Comparison of ENCODE assay signal across 30 cellular contexts in the genomic region with DNA sequence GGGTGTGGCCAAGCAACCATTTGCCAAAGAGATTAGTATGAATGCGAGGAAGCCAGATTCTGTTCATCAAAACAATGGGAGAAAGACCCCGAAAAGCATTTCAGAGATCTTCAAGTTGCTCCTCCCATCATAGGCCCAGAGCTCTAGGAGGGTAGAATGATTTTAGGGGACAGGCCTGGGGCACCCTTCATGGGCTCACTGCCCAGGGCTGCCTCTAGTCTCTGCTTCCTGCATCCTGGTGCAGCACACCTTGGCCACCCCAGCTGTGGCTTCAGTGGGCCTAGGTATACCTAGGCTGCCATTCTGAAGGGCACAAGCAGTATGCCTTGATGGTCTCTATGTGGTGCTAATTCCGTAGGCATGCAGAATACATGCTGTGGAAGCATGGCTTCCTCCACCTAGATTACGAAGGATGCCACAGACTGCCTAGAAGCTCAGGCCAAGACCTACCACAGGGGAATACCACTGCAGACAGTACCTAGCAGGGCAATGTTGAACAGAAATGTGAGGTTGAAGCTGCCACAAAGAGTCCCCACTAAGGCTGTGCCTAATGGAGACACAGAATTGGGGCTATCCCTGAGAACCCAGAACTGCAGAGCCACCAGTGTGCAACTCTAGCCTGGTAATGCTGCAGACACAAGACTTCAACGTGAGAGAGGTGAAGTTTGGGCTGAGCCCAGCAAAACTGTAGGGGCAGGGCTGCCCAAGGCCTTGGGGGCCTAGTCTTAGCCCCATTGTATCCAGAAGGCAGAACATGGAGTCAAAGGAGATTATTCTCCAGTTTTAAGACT.
DNase-seq lines count a peak whose midpoint lies in the region; ATAC-seq, FAIRE-seq and TF ChIP-seq lines count a peak whose summit lies in the region.
"Had no signal": no experiment of that assay in that cellular context is flagged by ENCODE, and none has a peak within 500 bp of the region (broad histone marks: within the 10 kb centered on the region; RNA-seq: fewer than 3 reads in every experiment).

No MANE protein-coding gene starts in this region.

- WGBS in H1 (ENCODE audit: extremely low coverage in 1 of 2, insufficient coverage in 1 of 2, insufficient read length in 1 of 2, insufficient replicate concordance in 2 of 2, low coverage in 1 of 2, low lambda C conversion rate in 2 of 2, missing lambda C conversion rate in 1 of 2), 2 experiments: 95% methylated on average over 5 of the region's 5 CpGs; no CpG with 5 or more reads in 1 of the 2 experiments

- H2BK12ac ChIP-seq in H1 (ENCODE audit: low read depth, low read length): peak overlapping the region; percentile 42; the same call in 1 of the 2 replicates

- H3K27ac ChIP-seq in CD4-positive, CD25-positive, alpha-beta regulatory T cell (ENCODE audit: insufficient read depth, low read length, poor library complexity, severe bottlenecking): no peak overlapping the region
- H3K27ac ChIP-seq in HEK293 (ENCODE audit: extremely low read depth, low read depth, low read length) (no peak overlapping the region), H1 (ENCODE audit: low read depth, low read length) (no peak overlapping the region)
- H3K27ac ChIP-seq: dorsolateral prefrontal cortex, ovary, Peyer's patch, testis, uterus, VCaP had no signal

- H3K56ac ChIP-seq in H1 (replicated peaks; ENCODE audit: insufficient read length, low read depth, low read length): no peak overlapping the region

- no peak overlapping the region for H2BK15ac ChIP-seq in H1 (ENCODE audit: low read length)

- no peak overlapping the region for H3K14ac ChIP-seq in H1 (ENCODE audit: insufficient read length)

- TF ChIP-seq RAD21 in H1 (IDR thresholded peaks at IDR 0.05 in 1 of 2, conservative IDR thresholded peaks at IDR 0.05 in 1 of 2; ENCODE audit: low read depth in 2 of 2, low read length in 2 of 2): no peak

- H3K79me1 ChIP-seq in H1 (ENCODE audit: low read depth, low read length): no peaks in the 10 kb centered on the region

- ATAC-seq in CD4-positive, CD25-positive, alpha-beta regulatory T cell (ENCODE audit: low read depth in 2 of 2): no peak
- ATAC-seq in stimulated activated memory B cell treated with anti-CD40 and anti-IgM and Interleukin-4, amounts not matched to agents 10 μg/mL and 1 μg/mL and 100 μg/mL, for 72 hours: no peak
- no peak for ATAC-seq in HG03457 (IDR thresholded peaks at IDR 0.05; ENCODE audit: unreplicated experiment)
- ATAC-seq: activated CD4-positive, alpha-beta T cell treated with anti-CD3 and anti-CD28 coated beads for 36 hours; activated CD8-positive, alpha-beta T cell treated with anti-CD3 and anti-CD28 coated beads, Interleukin-2, amount 10 ng/mL, durations not matched to agents 7 days and 5 days; activated naive CD8-positive, alpha-beta T cell treated with anti-CD3 and anti-CD28 coated beads, Interleukin-2, amount 50 U/mL, for 24 hours; stimulated activated naive CD8-positive, alpha-beta T cell treated with anti-CD3 and anti-CD28 coated beads, Interleukin-15, Interleukin-2, amounts not matched to agents 100 U/mL and 50 U/mL, for 24 hours had no signal

- no peak overlapping the region for H3K4me3 ChIP-seq in CD4-positive, CD25-positive, alpha-beta regulatory T cell (ENCODE audit: low read depth, low read length)
- H3K4me3 ChIP-seq in HEK293 (ENCODE audit: low read depth, low read length) (no peak overlapping the region), H1 (ENCODE audit: extremely low read depth in 1 of 4, insufficient read depth in 2 of 4, low read depth in 3 of 4, low read length in 4 of 4) (no peak overlapping the region)
- H3K4me3 ChIP-seq: dorsolateral prefrontal cortex, ovary, Peyer's patch, testis, uterus had no signal

- no peak overlapping the region for H3K18ac ChIP-seq in H1 (ENCODE audit: extremely low read depth, low read length)

- peaks cover 79% of the 10 kb centered on the region for H3K36me3 ChIP-seq in CD4-positive, CD25-positive, alpha-beta regulatory T cell (ENCODE audit: control insufficient read depth, insufficient read depth, low read length)
- peaks cover 0 to 10% of the 10 kb centered on the region in 2 experiments; a peak in 2 of 3 replicates for H3K36me3 ChIP-seq in HEK293 (ENCODE audit: control insufficient read depth in 2 of 2, insufficient read depth in 1 of 2, low read length in 2 of 2)
- no peaks in the 10 kb centered on the region for H3K36me3 ChIP-seq in H1 (ENCODE audit: control insufficient read depth in 2 of 4, insufficient read depth in 4 of 4, low read length in 3 of 4)
- H3K36me3 ChIP-seq: ovary, uterus had no signal

- H3K27me3 Mint-ChIP-seq in CD4-positive, CD25-positive, alpha-beta regulatory T cell: no peaks in the 10 kb centered on the region
- H3K27me3 Mint-ChIP-seq in stimulated activated memory B cell treated with anti-CD40 and anti-IgM and Interleukin-4, amounts not matched to agents 10 μg/mL and 1 μg/mL and 100 μg/mL, for 72 hours: no peaks in the 10 kb centered on the region
- H3K27me3 Mint-ChIP-seq: activated CD4-positive, alpha-beta T cell treated with anti-CD3 and anti-CD28 coated beads for 36 hours; activated naive CD8-positive, alpha-beta T cell treated with anti-CD3 and anti-CD28 coated beads, Interleukin-2, amount 50 U/mL, for 24 hours had no signal

- H2BK20ac ChIP-seq in H1 (ENCODE audit: low read length): no peak overlapping the region

- FAIRE-seq in H1 (lab: Jason Lieb, UNC): no peak
- FAIRE-seq: frontal cortex, HTR-8/SVneo had no signal

- H3K9me3 Mint-ChIP-seq in CD4-positive, CD25-positive, alpha-beta regulatory T cell: peaks cover 0 to 8% (median 0%) of the 10 kb centered on the region in 7 donors
- peaks cover 7% of the 10 kb centered on the region for H3K9me3 Mint-ChIP-seq in stimulated activated memory B cell treated with anti-CD40 and anti-IgM and Interleukin-4, amounts not matched to agents 10 μg/mL and 1 μg/mL and 100 μg/mL, for 72 hours

- no peaks in the 10 kb centered on the region for H3K4me1 ChIP-seq in CD4-positive, CD25-positive, alpha-beta regulatory T cell (ENCODE audit: control insufficient read depth, insufficient read depth, low read length, poor library complexity, severe bottlenecking)
- H3K4me1 ChIP-seq in HEK293 (ENCODE audit: control insufficient read depth, insufficient read depth, low read length): no peaks in the 10 kb centered on the region
- no peaks in the 10 kb centered on the region; a peak in 2 of 7 replicates for H3K4me1 ChIP-seq in H1 (replicated peaks in 1 of 4; ENCODE audit: control insufficient read depth in 3 of 4, insufficient read depth in 4 of 4, low read length in 3 of 4)
- H3K4me1 ChIP-seq: Peyer's patch, testis, uterus had no signal

- peaks cover 79% of the 10 kb centered on the region for H3K36me3 Mint-ChIP-seq in CD4-positive, CD25-positive, alpha-beta regulatory T cell
- peaks cover 85% of the 10 kb centered on the region for H3K36me3 Mint-ChIP-seq in stimulated activated memory B cell treated with anti-CD40 and anti-IgM and Interleukin-4, amounts not matched to agents 10 μg/mL and 1 μg/mL and 100 μg/mL, for 72 hours

- H3K27ac Mint-ChIP-seq in CD4-positive, CD25-positive, alpha-beta regulatory T cell: peak overlapping the region in 2 of 3 donors; percentile 41 to 84
- H3K27ac Mint-ChIP-seq in stimulated activated memory B cell treated with anti-CD40 and anti-IgM and Interleukin-4, amounts not matched to agents 10 μg/mL and 1 μg/mL and 100 μg/mL, for 72 hours: peak overlapping the region; percentile 28
- H3K27ac Mint-ChIP-seq: activated CD4-positive, alpha-beta T cell treated with anti-CD3 and anti-CD28 coated beads for 36 hours; activated CD8-positive, alpha-beta T cell treated with anti-CD3 and anti-CD28 coated beads, Interleukin-2, amount 10 ng/mL, durations not matched to agents 7 days and 5 days; activated naive CD8-positive, alpha-beta T cell treated with anti-CD3 and anti-CD28 coated beads, Interleukin-2, amount 50 U/mL, for 24 hours; nephron progenitor cell had no signal

- no peaks in the 10 kb centered on the region for H3K23me2 ChIP-seq in H1 (ENCODE audit: low read depth, low read length)

- H2BK5ac ChIP-seq in H1 (ENCODE audit: low read depth, low read length): no peak overlapping the region

- no peak overlapping the region for H4K91ac ChIP-seq in H1 (replicated peaks; ENCODE audit: insufficient read length, low read length)

- no peak overlapping the region for H3K4ac ChIP-seq in H1 (replicated peaks; ENCODE audit: insufficient read length, low read depth, low read length)

- no peak for TF ChIP-seq POLR2A in H1 (IDR thresholded peaks at IDR 0.05; ENCODE audit: control extremely low read depth in 1 of 2, low read depth in 2 of 2, low read length in 2 of 2)

- no peaks in the 10 kb centered on the region for H3K9me3 ChIP-seq in CD4-positive, CD25-positive, alpha-beta regulatory T cell (ENCODE audit: control insufficient read depth in 2 of 2, low read length in 2 of 2)
- H3K9me3 ChIP-seq in HEK293 (ENCODE audit: control insufficient read depth, insufficient read depth, low read depth, low read length): no peaks in the 10 kb centered on the region
- no peaks in the 10 kb centered on the region for H3K9me3 ChIP-seq in H1 (ENCODE audit: insufficient read depth in 2 of 2, low read depth in 1 of 2, low read length in 1 of 2)
- H3K9me3 ChIP-seq: ovary, Peyer's patch, testis, uterus had no signal

- CTCF ChIA-PET in HEK293 (lab: Yijun Ruan, JAX) (no interaction called here), H1 (lab: Charles Lee; ENCODE audit: partially characterized antibody) (interaction anchor here (1.3 kb wide), 1 partner anchor 30 kb away, joined by 5 read pairs; no protein-coding TSS in a partner anchor)

- H4K5ac ChIP-seq in H1 (ENCODE audit: insufficient read length, low read depth, low read length): no peak overlapping the region

- no peak overlapping the region for H3K4me2 ChIP-seq in H1 (ENCODE audit: insufficient read depth in 1 of 2, low read depth in 2 of 2, low read length in 2 of 2)

- no peak overlapping the region for H3K4me3 Mint-ChIP-seq in CD4-positive, CD25-positive, alpha-beta regulatory T cell
- H3K4me3 Mint-ChIP-seq in stimulated activated memory B cell treated with anti-CD40 and anti-IgM and Interleukin-4, amounts not matched to agents 10 μg/mL and 1 μg/mL and 100 μg/mL, for 72 hours: no peak overlapping the region
- H3K4me3 Mint-ChIP-seq: activated CD4-positive, alpha-beta T cell treated with anti-CD3 and anti-CD28 coated beads for 36 hours; activated CD8-positive, alpha-beta T cell treated with anti-CD3 and anti-CD28 coated beads, Interleukin-2, amount 10 ng/mL, durations not matched to agents 7 days and 5 days; activated naive CD8-positive, alpha-beta T cell treated with anti-CD3 and anti-CD28 coated beads, Interleukin-2, amount 50 U/mL, for 24 hours; nephron progenitor cell had no signal

- TF ChIP-seq EP300 in H1 (IDR thresholded peaks at IDR 0.05; ENCODE audit: borderline replicate concordance in 1 of 2, low read depth in 2 of 2, low read length in 2 of 2): no peak

- peaks cover 7 to 32% (median 17%) of the 10 kb centered on the region in 4 donors for H3K4me1 Mint-ChIP-seq in CD4-positive, CD25-positive, alpha-beta regulatory T cell
- H3K4me1 Mint-ChIP-seq in stimulated activated memory B cell treated with anti-CD40 and anti-IgM and Interleukin-4, amounts not matched to agents 10 μg/mL and 1 μg/mL and 100 μg/mL, for 72 hours: peaks cover 7% of the 10 kb centered on the region
- H3K4me1 Mint-ChIP-seq: activated CD4-positive, alpha-beta T cell treated with anti-CD3 and anti-CD28 coated beads for 36 hours; nephron progenitor cell had no signal

- H3K27me3 ChIP-seq in CD4-positive, CD25-positive, alpha-beta regulatory T cell (ENCODE audit: control insufficient read depth, insufficient read depth, low read length): no peaks in the 10 kb centered on the region
- no peaks in the 10 kb centered on the region for H3K27me3 ChIP-seq in H1 (replicated peaks in 1 of 4; ENCODE audit: control insufficient read depth in 3 of 4, extremely low read depth in 1 of 4, insufficient read depth in 3 of 4, low read length in 3 of 4)
- H3K27me3 ChIP-seq: ovary, Peyer's patch, testis, uterus had no signal

- no peak overlapping the region for H2BK120ac ChIP-seq in H1 (replicated peaks; ENCODE audit: low read depth, low read length)

- H3K79me2 ChIP-seq in H1 (ENCODE audit: control insufficient read depth in 1 of 2, insufficient read depth in 2 of 2, low read length in 2 of 2): no peaks in the 10 kb centered on the region

- H4K8ac ChIP-seq in H1 (ENCODE audit: extremely low read depth, insufficient read depth, low read length): no peak overlapping the region

- no peaks in the 10 kb centered on the region for H4K20me1 ChIP-seq in H1 (replicated peaks in 1 of 2; ENCODE audit: control insufficient read depth in 1 of 2, insufficient read depth in 2 of 2, low read length in 2 of 2)

- DNase-seq in CD4-positive, CD25-positive, alpha-beta regulatory T cell: no peak
- DNase-seq in H1 (ENCODE audit: low read depth in 1 of 2, low spot score in 2 of 2): no peak
- no peak for DNase-seq in HPDE6-E6E7 (ENCODE audit: extremely low spot score)
- no peak for DNase-seq in activated gamma-delta T cell treated with Interleukin-2 at 50 U/mL for 16 hours
- DNase-seq: activated CD4-positive, alpha-beta T cell treated with anti-CD3 and anti-CD28 coated beads for 36 hours; activated CD8-positive, alpha-beta T cell treated with anti-CD3 and anti-CD28 coated beads, Interleukin-2, amount 10 ng/mL, durations not matched to agents 7 days and 5 days; activated gamma-delta T cell; activated naive CD8-positive, alpha-beta T cell treated with anti-CD3 and anti-CD28 coated beads, Interleukin-2, amount 50 U/mL, for 24 hours; caudate nucleus; DMS79 treated with DMSO at 0.1 percent for 48 hours; dorsolateral prefrontal cortex; NCI-H1092 treated with DMSO at 0.1 percent for 48 hours; NCI-H187; NCI-H2171; NCI-H82; nephron progenitor cell; ovary; Peyer's patch; SIG-M5; stimulated activated naive CD8-positive, alpha-beta T cell treated with anti-CD3 and anti-CD28 coated beads, Interleukin-15, Interleukin-2, amounts not matched to agents 100 U/mL and 50 U/mL, for 24 hours; SW 1271; T-helper 9 cell; testis; uterus had no signal

- no peak overlapping the region for H2AK5ac ChIP-seq in H1 (ENCODE audit: low read depth, low read length)

- TF ChIP-seq CTCF in HEK293 (tag by site-specific recombination; IDR thresholded peaks at IDR 0.05) (no peak), H1 (IDR thresholded peaks at IDR 0.05; ENCODE audit: control extremely low read depth in 1 of 3, insufficient read depth in 1 of 3, low read depth in 1 of 3, low read length in 3 of 3) (no peak)

- H3K23ac ChIP-seq in H1 (ENCODE audit: insufficient read length): no peak overlapping the region

- no peak overlapping the region for H2AFZ ChIP-seq in H1 (ENCODE audit: low read length)

- POLR2A ChIA-PET in HEK293 (lab: Yijun Ruan, JAX): no interaction called here
- POLR2A ChIA-PET in H1 (lab: Charles Lee; ENCODE audit: partially characterized antibody): no interaction called here

- no peak overlapping the region for H3K9ac ChIP-seq in H1 (replicated peaks in 1 of 4; ENCODE audit: extremely low read depth in 1 of 4, low read depth in 3 of 4, low read length in 3 of 4)
